ENCODE assay signal across 15 cellular contexts in genomic region chr11:6628526-6628925, GRCh38. TPM values are rescaled to one million over a fixed set of nuclear protein-coding genes. Genes with fewer than 3 reads are reported as not detected.
DNase-seq lines count a peak whose midpoint lies in the region; ATAC-seq and TF ChIP-seq lines count a peak whose summit lies in the region.
"Had no signal": no experiment of that assay in that cellular context is flagged by ENCODE, and none has a peak within 500 bp of the region (broad histone marks: within the 10 kb centered on the region; RNA-seq: fewer than 3 reads in every experiment).

No MANE protein-coding gene starts in this region.

- 95 to 98% methylated on average over 4 of the region's 4 CpGs for WGBS in tibial nerve, 2 donors

- TF ChIP-seq POLR2A in tibial nerve (IDR thresholded peaks at IDR 0.05): no peak

- ATAC-seq in left lobe of liver: no peak
- ATAC-seq: A549, HCT116 had no signal

- H3K4me1 ChIP-seq in right atrium auricular region (peaks cover 0 to 6% of the 10 kb centered on the region in 2 donors), tibial nerve (peaks cover 0 to 5% (median 2%) of the 10 kb centered on the region in 4 donors)
- H3K4me1 ChIP-seq: A549, BE2C had no signal

- H3K27ac ChIP-seq in right atrium auricular region (no peak overlapping the region), tibial nerve (no peak overlapping the region)
- H3K27ac ChIP-seq: A549, C4-2B had no signal

- H3K4me3 Mint-ChIP-seq in activated T-helper 1 cell treated with anti-CD3 and anti-CD28 coated beads, Interleukin-12 subunit alpha, Interleukin-12 subunit beta, Interleukin-2, Interleukin-4 antibody, amounts not matched to agents 30 ng/mL and 10 ng/mL and 1 ng/mL, durations not matched to agents 14 hours and 24 hours and 36 hours: no peak overlapping the region

- H3K36me3 Mint-ChIP-seq in activated T-helper 1 cell treated with anti-CD3 and anti-CD28 coated beads, Interleukin-12 subunit alpha, Interleukin-12 subunit beta, Interleukin-2, Interleukin-4 antibody, amounts not matched to agents 30 ng/mL and 10 ng/mL and 1 ng/mL, durations not matched to agents 14 hours and 24 hours and 36 hours (ENCODE audit: low read depth): no peaks in the 10 kb centered on the region

- peaks cover 57% of the 10 kb centered on the region for H3K36me3 ChIP-seq in right atrium auricular region
- peaks cover 0 to 77% (median 0%) of the 10 kb centered on the region in 3 donors for H3K36me3 ChIP-seq in tibial nerve
- H3K36me3 ChIP-seq: BE2C had no signal

- H3K27me3 Mint-ChIP-seq in activated T-helper 1 cell treated with anti-CD3 and anti-CD28 coated beads, Interleukin-12 subunit alpha, Interleukin-12 subunit beta, Interleukin-2, Interleukin-4 antibody, amounts not matched to agents 30 ng/mL and 10 ng/mL and 1 ng/mL, durations not matched to agents 14 hours and 24 hours and 36 hours (ENCODE audit: insufficient read depth): no peaks in the 10 kb centered on the region

- peaks cover 13% of the 10 kb centered on the region for H3K4me1 Mint-ChIP-seq in activated T-helper 1 cell treated with anti-CD3 and anti-CD28 coated beads, Interleukin-12 subunit alpha, Interleukin-12 subunit beta, Interleukin-2, Interleukin-4 antibody, amounts not matched to agents 30 ng/mL and 10 ng/mL and 1 ng/mL, durations not matched to agents 14 hours and 24 hours and 36 hours (ENCODE audit: low read depth)

- H3K4me3 ChIP-seq in right atrium auricular region (no peak overlapping the region), tibial nerve (no peak overlapping the region)
- H3K4me3 ChIP-seq: A549 had no signal

- intact Hi-C loops in cardiac septum (cut with DNase I): no loop called here
- intact Hi-C loops in activated T-helper 1 cell treated with anti-CD3 and anti-CD28 coated beads, Interleukin-12 subunit alpha, Interleukin-12 subunit beta, Interleukin-2, Interleukin-4 antibody, amounts not matched to agents 30 ng/mL and 10 ng/mL and 1 ng/mL, durations not matched to agents 14 hours and 24 hours and 36 hours (cut with micrococcal nuclease): no loop called here

- no peaks in the 10 kb centered on the region for H3K9me3 ChIP-seq in right atrium auricular region
- no peaks in the 10 kb centered on the region for H3K9me3 ChIP-seq in tibial nerve
- H3K9me3 ChIP-seq: A549, BE2C had no signal

- no peaks in the 10 kb centered on the region for H3K27me3 ChIP-seq in right atrium auricular region
- H3K27me3 ChIP-seq in tibial nerve: peaks cover 0 to 13% of the 10 kb centered on the region in 2 donors
- H3K27me3 ChIP-seq: BE2C had no signal

- peak; percentile 27 for DNase-seq in cardiac septum (ENCODE audit: low spot score)
- no peak for DNase-seq in right atrium auricular region (ENCODE audit: low spot score)
- no peak for DNase-seq in activated T-helper 1 cell treated with anti-CD3 and anti-CD28 coated beads, Interleukin-12 subunit alpha, Interleukin-12 subunit beta, Interleukin-2, Interleukin-4 antibody, amounts not matched to agents 30 ng/mL and 10 ng/mL and 1 ng/mL, durations not matched to agents 14 hours and 24 hours and 36 hours (ENCODE audit: low spot score)
- DNase-seq in left lobe of liver (ENCODE audit: low spot score): peak; percentile 33
- DNase-seq in iPS-NIHi7 (ENCODE audit: extremely low spot score): no peak
- DNase-seq in tibial nerve (ENCODE audit: low spot score in 2 of 2): no peak
- no peak for DNase-seq in NCI-H82 (lab: John Stamatoyannopoulos, UW)
- DNase-seq: BE2C; CD8-positive, alpha-beta T cell; COR-L47; DND-41; GDM1 had no signal

- TF ChIP-seq EP300 in tibial nerve (IDR thresholded peaks at IDR 0.05): no peak

- H3K9me3 Mint-ChIP-seq in activated T-helper 1 cell treated with anti-CD3 and anti-CD28 coated beads, Interleukin-12 subunit alpha, Interleukin-12 subunit beta, Interleukin-2, Interleukin-4 antibody, amounts not matched to agents 30 ng/mL and 10 ng/mL and 1 ng/mL, durations not matched to agents 14 hours and 24 hours and 36 hours: no peaks in the 10 kb centered on the region
- H3K9me3 Mint-ChIP-seq: CD8-positive, alpha-beta T cell had no signal

- H3K27ac Mint-ChIP-seq in activated T-helper 1 cell treated with anti-CD3 and anti-CD28 coated beads, Interleukin-12 subunit alpha, Interleukin-12 subunit beta, Interleukin-2, Interleukin-4 antibody, amounts not matched to agents 30 ng/mL and 10 ng/mL and 1 ng/mL, durations not matched to agents 14 hours and 24 hours and 36 hours: peak overlapping the region; percentile 6

- no peak for TF ChIP-seq CTCF in right atrium auricular region (IDR thresholded peaks at IDR 0.05)
- TF ChIP-seq CTCF in tibial nerve (IDR thresholded peaks at IDR 0.05): no peak

RNA-seq across cellular contexts. Expression of gene TPP1, which starts 9.3 kb away (rescaled TPM):
- total RNA-seq in cardiac septum (72.0 TPM), right atrium auricular region (10 to 100 TPM; 48.8 to 83.1 TPM), left lobe of liver (62.4 TPM), tibial nerve (10 to 100 TPM; 45.6 to 81.3 (median 58.0) TPM)
- total RNA-seq in activated T-helper 1 cell treated with anti-CD3 and anti-CD28 coated beads, Interleukin-12 subunit alpha, Interleukin-12 subunit beta, Interleukin-2, Interleukin-4 antibody, amounts not matched to agents 30 ng/mL and 10 ng/mL and 1 ng/mL, durations not matched to agents 14 hours and 24 hours and 36 hours: 38.4 and 40.3 TPM in 2 replicates

RNA-seq across cellular contexts. Expression of gene TAF10, which starts 16.5 kb away (rescaled TPM):
- total RNA-seq in cardiac septum: 126 TPM
- total RNA-seq in right atrium auricular region: 10 to 100 TPM; 26.6 to 54.0 TPM
- 155 and 166 TPM in 2 replicates for total RNA-seq in activated T-helper 1 cell treated with anti-CD3 and anti-CD28 coated beads, Interleukin-12 subunit alpha, Interleukin-12 subunit beta, Interleukin-2, Interleukin-4 antibody, amounts not matched to agents 30 ng/mL and 10 ng/mL and 1 ng/mL, durations not matched to agents 14 hours and 24 hours and 36 hours
- 52.5 TPM for total RNA-seq in left lobe of liver
- total RNA-seq in tibial nerve: 100 to 1,000 TPM; 148 to 235 (median 155) TPM

RNA-seq across cellular contexts. Expression of gene ILK, which starts 25.0 kb away (rescaled TPM):
- 229 TPM for total RNA-seq in cardiac septum
- 100 to 1,000 TPM; 142 to 193 TPM for total RNA-seq in right atrium auricular region
- 90.1 and 97.5 TPM in 2 replicates for total RNA-seq in activated T-helper 1 cell treated with anti-CD3 and anti-CD28 coated beads, Interleukin-12 subunit alpha, Interleukin-12 subunit beta, Interleukin-2, Interleukin-4 antibody, amounts not matched to agents 30 ng/mL and 10 ng/mL and 1 ng/mL, durations not matched to agents 14 hours and 24 hours and 36 hours
- 41.1 TPM for total RNA-seq in left lobe of liver
- 100 to 1,000 TPM; 139 to 148 (median 140) TPM for total RNA-seq in tibial nerve

RNA-seq across cellular contexts. Expression of gene RRP8, which starts 25.1 kb away (rescaled TPM):
- total RNA-seq in cardiac septum: 21.3 TPM
- 10 to 100 TPM in 1 of 2 donors, 1 to 10 TPM in 1; 9.7 to 12.2 TPM for total RNA-seq in right atrium auricular region
- 38.8 and 40.5 TPM in 2 replicates for total RNA-seq in activated T-helper 1 cell treated with anti-CD3 and anti-CD28 coated beads, Interleukin-12 subunit alpha, Interleukin-12 subunit beta, Interleukin-2, Interleukin-4 antibody, amounts not matched to agents 30 ng/mL and 10 ng/mL and 1 ng/mL, durations not matched to agents 14 hours and 24 hours and 36 hours
- 14.4 TPM for total RNA-seq in left lobe of liver
- 10 to 100 TPM; 13.9 to 34.1 (median 18.2) TPM for total RNA-seq in tibial nerve

RNA-seq across cellular contexts. Expression of gene DCHS1, which starts 27.1 kb away (rescaled TPM):
- total RNA-seq in cardiac septum (9.2 TPM), right atrium auricular region (10 to 100 TPM in 1 of 2 donors, 1 to 10 TPM in 1; 9.3 to 23.0 TPM), left lobe of liver (2.5 TPM), tibial nerve (10 to 100 TPM; 12.6 to 27.8 (median 20.1) TPM)
- 0.24 and 0.39 TPM in 2 replicates for total RNA-seq in activated T-helper 1 cell treated with anti-CD3 and anti-CD28 coated beads, Interleukin-12 subunit alpha, Interleukin-12 subunit beta, Interleukin-2, Interleukin-4 antibody, amounts not matched to agents 30 ng/mL and 10 ng/mL and 1 ng/mL, durations not matched to agents 14 hours and 24 hours and 36 hours

Comparison
In these comparisons a context has a peak if more than half of its experiments do, and no peak if none do; other contexts are left out.
1. DNase-seq: peak in cardiac septum (single experiment) and left lobe of liver (single experiment); none in right atrium auricular region (single experiment), activated T-helper 1 cell treated with anti-CD3 and anti-CD28 coated beads, Interleukin-12 subunit alpha, Interleukin-12 subunit beta, Interleukin-2, Interleukin-4 antibody, amounts not matched to agents 30 ng/mL and 10 ng/mL and 1 ng/mL, durations not matched to agents 14 hours and 24 hours and 36 hours (single experiment), iPS-NIHi7 (single experiment), tibial nerve (0 of 2) and NCI-H82 (single experiment).